ENCODE assay signal across 28 cellular contexts in genomic region chr20:38169636-38170035, GRCh38. TPM values are rescaled to one million over a fixed set of nuclear protein-coding genes. Genes with fewer than 3 reads are reported as not detected.
DNase-seq lines count a peak whose midpoint lies in the region; ATAC-seq, FAIRE-seq and TF ChIP-seq lines count a peak whose summit lies in the region.
"Had no signal": no experiment of that assay in that cellular context is flagged by ENCODE, and none has a peak within 500 bp of the region (broad histone marks: within the 10 kb centered on the region; RNA-seq: fewer than 3 reads in every experiment).

No MANE protein-coding gene starts in this region.

- no peaks in the 10 kb centered on the region for H3K9me3 ChIP-seq in left ventricle myocardium inferior (replicated peaks)
- H3K9me3 ChIP-seq in K562 (replicated peaks; ENCODE audit: control insufficient read depth, insufficient read depth, low read depth, low read length), result no peaks in the 10 kb centered on the region
- H3K9me3 ChIP-seq: BLaER1, ovary had no signal

- H3K27ac ChIP-seq in left ventricle myocardium inferior (replicated peaks), result peak overlapping the region; percentile 66
- no peak overlapping the region for H3K27ac ChIP-seq in K562 (ENCODE audit: extremely low read depth, low read depth, low read length)
- H3K27ac ChIP-seq: BLaER1, ovary, SK-N-MC had no signal

- TF ChIP-seq EP300 in K562 (IDR thresholded peaks at IDR 0.05; ENCODE audit: low read length), result no peak

- no TSS peak for BruUV-seq in K562 (replicated peaks; lab: Mats Ljungman, UMichigan)

- H3K79me2 ChIP-seq in K562 (ENCODE audit: control insufficient read depth, insufficient read depth, low read length), result peaks cover 5% of the 10 kb centered on the region

- no peaks in the 10 kb centered on the region for H3K36me3 ChIP-seq in left ventricle myocardium inferior
- no peaks in the 10 kb centered on the region for H3K36me3 ChIP-seq in K562 (ENCODE audit: control insufficient read depth, insufficient read depth, low read length)
- H3K36me3 ChIP-seq: BLaER1, ovary had no signal

- no peak overlapping the region for H2AFZ ChIP-seq in K562 (ENCODE audit: low read depth, low read length)

- FAIRE-seq in K562 (lab: Jason Lieb, UNC), result no peak

- H3K27me3 ChIP-seq in left ventricle myocardium inferior (ENCODE audit: low read depth) (no peaks in the 10 kb centered on the region), K562 (ENCODE audit: control insufficient read depth in 2 of 2, insufficient read depth in 2 of 2, low read length in 2 of 2) (no peaks in the 10 kb centered on the region)
- H3K27me3 ChIP-seq: ovary had no signal

- WGBS in K562 (ENCODE audit: insufficient coverage, low coverage, missing lambda C conversion rate), result 27% methylated on average over 4 of the region's 4 CpGs

- CTCF ChIA-PET in K562 (lab: Yijun Ruan, JAX; ENCODE audit: low intra/inter-chr PET ratio), result no interaction called here

- TF ChIP-seq RAD21 in K562 (CRISPR knock-in tag; conservative IDR thresholded peaks at IDR 0.05 in 1 of 2, IDR thresholded peaks at IDR 0.05 in 1 of 2), result no peak

- TF ChIP-seq POLR2A in K562 (conservative IDR thresholded peaks at IDR 0.05), result no peak

- no peak overlapping the region for H3K4me2 ChIP-seq in K562 (ENCODE audit: insufficient read depth, low read length)

- H3K4me3 ChIP-seq in left ventricle myocardium inferior (no peak overlapping the region), K562 (no peak overlapping the region)
- H3K4me3 ChIP-seq: BLaER1, ovary, SK-N-MC had no signal

- peaks cover 32% of the 10 kb centered on the region for H3K4me1 ChIP-seq in left ventricle myocardium inferior
- H3K4me1 ChIP-seq in K562 (replicated peaks in 1 of 2; ENCODE audit: control insufficient read depth in 2 of 2, insufficient read depth in 2 of 2, low read length in 2 of 2), result peaks cover 18 to 23% of the 10 kb centered on the region in 2 experiments; a peak in 4 of 5 replicates

- POLR2A ChIA-PET in K562 (lab: Yijun Ruan, JAX), result interaction anchor here (0.5 kb wide), 1 partner anchor 1658 kb away, joined by 3 read pairs; no protein-coding TSS in a partner anchor

- H3K4me3 Mint-ChIP-seq in osteocyte (ENCODE audit: unreplicated experiment), result no peak overlapping the region
- H3K4me3 Mint-ChIP-seq in endothelial cell (ENCODE audit: unreplicated experiment), result no peak overlapping the region
- H3K4me3 Mint-ChIP-seq in activated T-cell treated with anti-CD3 and anti-CD28 coated beads, Interleukin-2, amount 50 U/mL, for 4 hours, result no peak overlapping the region
- H3K4me3 Mint-ChIP-seq: activated CD8-positive, alpha-beta memory T cell treated with anti-CD3 and anti-CD28 coated beads, Interleukin-2, amount 10 ng/mL, durations not matched to agents 7 days and 5 days; activated naive CD4-positive, alpha-beta T cell treated with anti-CD3 and anti-CD28 coated beads, Interleukin-2, amount 50 U/mL, for 24 hours; immature natural killer cell; mesothelial cell of epicardium; naive thymus-derived CD4-positive, alpha-beta T cell had no signal

- H3K36me3 Mint-ChIP-seq in osteocyte (ENCODE audit: unreplicated experiment), result no peaks in the 10 kb centered on the region
- H3K36me3 Mint-ChIP-seq in endothelial cell (ENCODE audit: low read depth, unreplicated experiment), result peaks cover 4% of the 10 kb centered on the region
- H3K36me3 Mint-ChIP-seq in activated T-cell treated with anti-CD3 and anti-CD28 coated beads, Interleukin-2, amount 50 U/mL, for 4 hours (ENCODE audit: insufficient read depth), result no peaks in the 10 kb centered on the region
- H3K36me3 Mint-ChIP-seq: activated CD8-positive, alpha-beta memory T cell treated with anti-CD3 and anti-CD28 coated beads, Interleukin-2, amount 10 ng/mL, durations not matched to agents 7 days and 5 days; activated naive CD4-positive, alpha-beta T cell treated with anti-CD3 and anti-CD28 coated beads, Interleukin-2, amount 50 U/mL, for 24 hours; immature natural killer cell; mesothelial cell of epicardium; naive thymus-derived CD4-positive, alpha-beta T cell had no signal

- H3K9ac ChIP-seq in K562 (ENCODE audit: insufficient read depth in 1 of 2, low read depth in 2 of 2, low read length in 2 of 2), result no peak overlapping the region
- H3K9ac ChIP-seq: BLaER1 had no signal

- H3K4me1 Mint-ChIP-seq in osteocyte (ENCODE audit: unreplicated experiment) (peaks cover 85% of the 10 kb centered on the region), endothelial cell (ENCODE audit: unreplicated experiment) (peaks cover 31% of the 10 kb centered on the region)
- H3K4me1 Mint-ChIP-seq in activated T-cell treated with anti-CD3 and anti-CD28 coated beads, Interleukin-2, amount 50 U/mL, for 4 hours (ENCODE audit: low read depth), result peaks cover 9% of the 10 kb centered on the region

- intact Hi-C loops in left ventricle myocardium inferior (cut with micrococcal nuclease), result loop anchor here (5.0 kb wide), 2 partner anchors 97 to 112 kb away; no protein-coding TSS in a partner anchor
- intact Hi-C loops in Right ventricle myocardium superior (cut with DNase I), result loop anchor here (5.0 kb wide), 1 partner anchor 48 kb away; no protein-coding TSS in a partner anchor
- intact Hi-C loops in K562 (cut with micrococcal nuclease), result no loop called here

- ATAC-seq in Right ventricle myocardium superior (ENCODE audit: poor library complexity) (no peak), K562 (no peak), HG02852 (IDR thresholded peaks at IDR 0.05; ENCODE audit: unreplicated experiment) (no peak)
- no peak for ATAC-seq in activated T-cell treated with anti-CD3 and anti-CD28 coated beads, Interleukin-2, amount 50 U/mL, for 4 hours
- ATAC-seq: activated CD8-positive, alpha-beta memory T cell treated with anti-CD3 and anti-CD28 coated beads, Interleukin-2, amount 10 ng/mL, durations not matched to agents 7 days and 5 days had no signal

- H3K9me3 Mint-ChIP-seq in osteocyte (ENCODE audit: unreplicated experiment) (no peaks in the 10 kb centered on the region), endothelial cell (ENCODE audit: unreplicated experiment) (no peaks in the 10 kb centered on the region)
- no peaks in the 10 kb centered on the region for H3K9me3 Mint-ChIP-seq in activated T-cell treated with anti-CD3 and anti-CD28 coated beads, Interleukin-2, amount 50 U/mL, for 4 hours
- H3K9me3 Mint-ChIP-seq: activated naive CD4-positive, alpha-beta T cell treated with anti-CD3 and anti-CD28 coated beads, Interleukin-2, amount 50 U/mL, for 24 hours; immature natural killer cell; mesothelial cell of epicardium had no signal

- in situ Hi-C loops in K562 (cut with MboI), result loop anchor here (10.0 kb wide), 1 partner anchor 95 kb away; no protein-coding TSS in a partner anchor

- no peaks in the 10 kb centered on the region for H3K9me1 ChIP-seq in K562 (ENCODE audit: control insufficient read depth, insufficient read depth, low read length)

- H3K27me3 Mint-ChIP-seq in osteocyte (ENCODE audit: unreplicated experiment), result no peaks in the 10 kb centered on the region
- peaks cover 8% of the 10 kb centered on the region for H3K27me3 Mint-ChIP-seq in endothelial cell (ENCODE audit: unreplicated experiment)
- peaks cover 14% of the 10 kb centered on the region for H3K27me3 Mint-ChIP-seq in activated T-cell treated with anti-CD3 and anti-CD28 coated beads, Interleukin-2, amount 50 U/mL, for 4 hours (ENCODE audit: low read depth)

- TF ChIP-seq CTCF in left ventricle myocardium inferior (IDR thresholded peaks at IDR 0.05; ENCODE audit: borderline replicate concordance) (no peak), K562 (IDR thresholded peaks at IDR 0.05 in 2 of 3, conservative IDR thresholded peaks at IDR 0.05 in 1 of 3; ENCODE audit: insufficient read depth in 2 of 3, low read depth in 1 of 3, low read length in 3 of 3) (no peak), osteocyte (IDR thresholded peaks at IDR 0.05) (no peak), endothelial cell (IDR thresholded peaks at IDR 0.05; ENCODE audit: unreplicated experiment) (no peak)

- H3K27ac Mint-ChIP-seq in osteocyte (ENCODE audit: unreplicated experiment) (peak overlapping the region; percentile 39), endothelial cell (ENCODE audit: unreplicated experiment) (no peak overlapping the region)
- H3K27ac Mint-ChIP-seq: activated CD8-positive, alpha-beta memory T cell treated with anti-CD3 and anti-CD28 coated beads, Interleukin-2, amount 10 ng/mL, durations not matched to agents 7 days and 5 days; activated naive CD4-positive, alpha-beta T cell treated with anti-CD3 and anti-CD28 coated beads, Interleukin-2, amount 50 U/mL, for 24 hours; immature natural killer cell had no signal

- DNase-seq in left ventricle myocardium inferior, result no peak
- no peak for DNase-seq in Right ventricle myocardium superior
- DNase-seq in K562 (ENCODE audit: extremely low read depth in 1 of 4, low spot score in 3 of 4), result no peak
- DNase-seq in osteocyte (ENCODE audit: extremely low spot score, unreplicated experiment), result no peak
- DNase-seq in endothelial cell (ENCODE audit: low spot score), result no peak
- no peak for DNase-seq in activated T-cell treated with anti-CD3 and anti-CD28 coated beads, Interleukin-2, amount 50 U/mL, for 4 hours
- DNase-seq in central memory CD4-positive, alpha-beta T cell, result no peak
- DNase-seq: activated CD4-positive, alpha-beta T cell treated with anti-CD3 and anti-CD28 coated beads for 4 hours; activated CD8-positive, alpha-beta memory T cell treated with anti-CD3 and anti-CD28 coated beads, Interleukin-2, amount 10 ng/mL, durations not matched to agents 7 days and 5 days; cerebellar nuclear complex; COR-L47; DMS79; foreskin fibroblast; immature natural killer cell; naive thymus-derived CD4-positive, alpha-beta T cell; NCI-H1694; NCI-H2171 treated with DMSO at 0.1 percent for 48 hours; NCI-H524 treated with DMSO at 0.1 percent for 48 hours; ovary; stimulated activated CD4-positive, alpha-beta T cell treated with anti-CD3 and anti-CD28 coated beads, Interleukin-12 subunit alpha, Interleukin-12 subunit beta, amount 100 ng/mL, for 4 hours; stimulated activated CD4-positive, alpha-beta T cell treated with anti-CD3 and anti-CD28 coated beads, Interleukin-4, amount 100 ng/mL, for 24 hours; stimulated activated naive CD4-positive, alpha-beta T cell treated with Interleukin-2 at 50 U/mL for 16 hours; T-helper 2 cell had no signal

- no peaks in the 10 kb centered on the region for H4K20me1 ChIP-seq in K562 (replicated peaks; ENCODE audit: control insufficient read depth, insufficient read depth, low read length)
- H4K20me1 ChIP-seq: BLaER1 had no signal

RNA-seq across cellular contexts. Expression of gene TGM2, which starts 4.6 kb away (rescaled TPM):
- total RNA-seq in left ventricle myocardium inferior, result 846 TPM
- 469 TPM for total RNA-seq in Right ventricle myocardium superior
- total RNA-seq in K562 (2011; cell fraction: chromatin; rRNA removed; ENCODE audit: low replicate concordance), result 34.9 and 72.8 TPM in 2 replicates
- total RNA-seq in K562 (2011; cell fraction: nucleolus; rRNA removed), result 45.9 and 47.5 TPM in 2 replicates
- total RNA-seq in K562 (2011; cell fraction: nucleoplasm; rRNA removed), result 36.4 and 37.1 TPM in 2 replicates
- total RNA-seq in K562 (2014; rRNA removed), result 48.3 and 61.2 TPM in 2 replicates
- 17.4 and 22.0 TPM in 2 replicates for total RNA-seq in K562 (2014; rRNA removed; fragmentation: Illumina TruSeq; extraction: Trizol)
- total RNA-seq in K562 (2015; rRNA removed; fragmentation: Illumina TruSeq; extraction: Trizol), result 20.4 and 21.0 TPM in 2 replicates
- 78.5 and 82.3 TPM in 2 replicates for total RNA-seq in K562 (2021)
- polyA plus RNA-seq in K562 (2011; rRNA removed), result 35.3 and 37.6 TPM in 2 replicates
- 31.6 and 76.0 TPM in 2 replicates for polyA plus RNA-seq in K562 (2011; cell fraction: cytosol; rRNA removed)
- polyA plus RNA-seq in K562 (2011; cell fraction: nucleus; rRNA removed), result 26.4 and 54.7 TPM in 2 replicates
- 47.9 and 85.2 TPM in 2 replicates for polyA plus RNA-seq in K562 (2012)
- polyA plus RNA-seq in K562 (2014; fragmentation: Illumina TruSeq; extraction: Trizol), result 55.1 and 56.7 TPM in 2 replicates
- polyA plus RNA-seq in K562 (2014; fragmentation: Nextera tagmentation; extraction: Ambion mirVana), result 1 to 10 TPM; 5.5 TPM
- polyA plus RNA-seq in K562 (2014; rRNA removed), result 43.9 and 48.0 TPM in 2 replicates
- 21.4 and 54.6 TPM in 2 replicates for polyA minus RNA-seq in K562 (2011; rRNA and poly(A)+ RNA removed)
- 46.4 and 51.2 TPM in 2 replicates for polyA minus RNA-seq in K562 (2011; cell fraction: cytosol; rRNA and poly(A)+ RNA removed)
- polyA minus RNA-seq in K562 (2011; cell fraction: nucleus; rRNA and poly(A)+ RNA removed), result 18.8 and 21.4 TPM in 2 replicates
- 29.2 and 32.7 TPM in 2 replicates for total RNA-seq in osteocyte
- 216 TPM for total RNA-seq in endothelial cell (ENCODE audit: unreplicated experiment)
- total RNA-seq in activated T-cell treated with anti-CD3 and anti-CD28 coated beads, Interleukin-2, amount 50 U/mL, for 4 hours, result under 1 TPM; 0.52 to 0.71 (median 0.63) TPM
- polyA plus RNA-seq: immature natural killer cell; naive thymus-derived CD4-positive, alpha-beta T cell had no signal

Comparison
In these comparisons a context has a peak if more than half of its experiments do, and no peak if none do; other contexts are left out.
1. RNA of gene TGM2, which starts 4.6 kb away (total RNA-seq): 846 TPM in left ventricle myocardium inferior (single experiment), 469 TPM in Right ventricle myocardium superior (single experiment), 216 TPM in endothelial cell (single experiment), 17.4 to 82.3 TPM in K562 and 29.2 to 32.7 TPM in osteocyte; 0.52 to 0.71 TPM in activated T-cell treated with anti-CD3 and anti-CD28 coated beads, Interleukin-2, amount 50 U/mL, for 4 hours; every median in the first group is over 10 times any median in the second.